ENCODE assay signal across 28 cellular contexts in genomic region chr7:155743197-155743596, GRCh38.
A peak's percentile ranks its signal among the peaks of the same experiment; 100 is the strongest.
DNase-seq lines count a peak whose midpoint lies in the region; ATAC-seq, FAIRE-seq and TF ChIP-seq lines count a peak whose summit lies in the region.
"Had no signal": no experiment of that assay in that cellular context is flagged by ENCODE, and none has a peak within 500 bp of the region (broad histone marks: within the 10 kb centered on the region; RNA-seq: fewer than 3 reads in every experiment).

No MANE protein-coding gene starts in this region.

- TF ChIP-seq CTCF in MM.1S (IDR thresholded peaks at IDR 0.05; ENCODE audit: low read length) (no peak), D721Med (IDR thresholded peaks at IDR 0.05; ENCODE audit: insufficient read depth, missing control alignments) (no peak), psoas muscle (IDR thresholded peaks at IDR 0.05) (no peak)

- no peak overlapping the region for H2AFZ ChIP-seq in MM.1S (ENCODE audit: low read length)

- H3K9me2 ChIP-seq in MM.1S (replicated peaks; ENCODE audit: insufficient read depth, low read length): no peaks in the 10 kb centered on the region

- intact Hi-C loops in psoas muscle (cut with DNase I): no loop called here

- H3K4me3 ChIP-seq in MM.1S (ENCODE audit: low read length) (no peak overlapping the region), psoas muscle (no peak overlapping the region)
- H3K4me3 ChIP-seq: heart right ventricle, smooth muscle cell, suprapubic skin, upper lobe of right lung had no signal

- FAIRE-seq in D721Med (lab: Jason Lieb, UNC): no peak
- FAIRE-seq: endometrium, kidney had no signal

- no peak overlapping the region for H3K9ac ChIP-seq in MM.1S (ENCODE audit: low read length)

- peaks cover 74% of the 10 kb centered on the region for H3K4me1 ChIP-seq in MM.1S (ENCODE audit: low read length)
- H3K4me1 ChIP-seq in psoas muscle: peaks cover 13% of the 10 kb centered on the region
- H3K4me1 ChIP-seq: suprapubic skin had no signal

- H3K79me2 ChIP-seq in MM.1S (ENCODE audit: low read length): peaks cover 59% of the 10 kb centered on the region

- H3K4me2 ChIP-seq in MM.1S (ENCODE audit: low read depth, low read length): no peak overlapping the region
- H3K4me2 ChIP-seq: smooth muscle cell had no signal

- ATAC-seq in T-helper 17 cell (no peak), memory B cell (ENCODE audit: low read depth) (no peak), psoas muscle (no peak)
- ATAC-seq: activated CD8-positive, alpha-beta T cell treated with anti-CD3 and anti-CD28 coated beads for 36 hours; heart right ventricle; naive thymus-derived CD4-positive, alpha-beta T cell; right cardiac atrium; upper lobe of right lung had no signal

- peaks cover 17% of the 10 kb centered on the region for H3K36me3 ChIP-seq in MM.1S (replicated peaks; ENCODE audit: insufficient read depth, low read length)
- H3K36me3 ChIP-seq in psoas muscle (ENCODE audit: insufficient read depth in 1 of 2, low read depth in 1 of 2): peaks cover 6 to 78% of the 10 kb centered on the region in 2 donors

- H3K9me3 Mint-ChIP-seq in memory B cell: no peaks in the 10 kb centered on the region
- H3K9me3 Mint-ChIP-seq: activated CD8-positive, alpha-beta T cell treated with anti-CD3 and anti-CD28 coated beads for 36 hours; activated naive CD4-positive, alpha-beta T cell treated with anti-CD3 and anti-CD28 coated beads for 36 hours; CD4-positive, alpha-beta T cell; T-helper 1 cell treated with Interleukin-12 subunit alpha and Interleukin-12 subunit beta and Interleukin-4 antibody, amounts not matched to agents 30 μg/mL and 1 μg/mL, for 36 hours had no signal

- H3F3A ChIP-seq in MM.1S (ENCODE audit: insufficient read depth, low read length): peaks cover 64% of the 10 kb centered on the region

- peak overlapping the region; percentile 82 for H3K27ac Mint-ChIP-seq in T-helper 17 cell
- peak overlapping the region; percentile 90 for H3K27ac Mint-ChIP-seq in memory B cell
- H3K27ac Mint-ChIP-seq: activated CD8-positive, alpha-beta T cell treated with anti-CD3 and anti-CD28 coated beads for 36 hours; activated naive CD4-positive, alpha-beta T cell treated with anti-CD3 and anti-CD28 coated beads for 36 hours; CD4-positive, alpha-beta T cell; T-helper 1 cell treated with Interleukin-12 subunit alpha and Interleukin-12 subunit beta and Interleukin-4 antibody, amounts not matched to agents 30 μg/mL and 1 μg/mL, for 36 hours had no signal

- H3K27me3 ChIP-seq in MM.1S (replicated peaks; ENCODE audit: insufficient read depth, low read length): no peaks in the 10 kb centered on the region
- no peaks in the 10 kb centered on the region for H3K27me3 ChIP-seq in psoas muscle (ENCODE audit: insufficient read depth in 3 of 3, low read length in 2 of 3)
- H3K27me3 ChIP-seq: heart right ventricle, neutrophil, suprapubic skin, upper lobe of right lung had no signal

- 87 to 92% (median 89%) methylated on average over 4 of the region's 4 CpGs for WGBS in psoas muscle, 3 donors

- peak; percentile 8 for DNase-seq in SIG-M5 treated with dmso at 0.1 percent for 504 hours (lab: John Stamatoyannopoulos, UW; ENCODE audit: unreplicated experiment)
- DNase-seq in SIG-M5 (lab: John Stamatoyannopoulos, UW): no peak
- DNase-seq in MM.1S: no peak
- no peak for DNase-seq in T-helper 17 cell
- DNase-seq in memory B cell (ENCODE audit: low spot score in 2 of 2): no peak
- no peak for DNase-seq in NCI-H1930 (lab: John Stamatoyannopoulos, UW)
- DNase-seq in D721Med (ENCODE audit: insufficient read length, low spot score): no peak
- no peak for DNase-seq in psoas muscle
- DNase-seq: activated CD8-positive, alpha-beta T cell treated with anti-CD3 and anti-CD28 coated beads for 36 hours; activated naive CD4-positive, alpha-beta T cell treated with anti-CD3 and anti-CD28 coated beads for 36 hours; CD4-positive, alpha-beta T cell; central memory CD4-positive, alpha-beta T cell; foreskin melanocyte; heart right ventricle; kidney; naive thymus-derived CD4-positive, alpha-beta T cell; NCI-H1417; NCI-H2081 treated with DMSO at 0.1 percent for 48 hours; NCI-H2227 treated with DMSO at 0.1 percent for 48 hours; posterior cingulate gyrus; right cardiac atrium; stimulated activated naive CD4-positive, alpha-beta T cell; upper lobe of right lung had no signal

- no peaks in the 10 kb centered on the region for H3K27me3 Mint-ChIP-seq in T-helper 17 cell
- no peaks in the 10 kb centered on the region for H3K27me3 Mint-ChIP-seq in memory B cell
- H3K27me3 Mint-ChIP-seq: activated CD8-positive, alpha-beta T cell treated with anti-CD3 and anti-CD28 coated beads for 36 hours; CD4-positive, alpha-beta T cell; naive thymus-derived CD4-positive, alpha-beta T cell had no signal

- no peaks in the 10 kb centered on the region for H4K20me1 ChIP-seq in MM.1S (ENCODE audit: insufficient read depth, low read length)

- H3K27ac ChIP-seq in MM.1S (ENCODE audit: low read length) (peak overlapping the region; percentile 89; the same call in 1 of the 2 replicates), psoas muscle (no peak overlapping the region)
- H3K27ac ChIP-seq: neutrophil, suprapubic skin, upper lobe of right lung had no signal

- H3K4me1 Mint-ChIP-seq in T-helper 17 cell (peaks cover 19% of the 10 kb centered on the region), memory B cell (peaks cover 9% of the 10 kb centered on the region)

- H3K4me3 Mint-ChIP-seq in T-helper 17 cell (no peak overlapping the region), memory B cell (no peak overlapping the region)
- H3K4me3 Mint-ChIP-seq: activated CD8-positive, alpha-beta T cell treated with anti-CD3 and anti-CD28 coated beads for 36 hours; activated naive CD4-positive, alpha-beta T cell treated with anti-CD3 and anti-CD28 coated beads for 36 hours; CD4-positive, alpha-beta T cell; naive thymus-derived CD4-positive, alpha-beta T cell; T-helper 1 cell treated with Interleukin-12 subunit alpha and Interleukin-12 subunit beta and Interleukin-4 antibody, amounts not matched to agents 30 μg/mL and 1 μg/mL, for 36 hours had no signal

- H3K9me3 ChIP-seq in MM.1S (replicated peaks; ENCODE audit: insufficient read depth, low read length) (no peaks in the 10 kb centered on the region), T-helper 17 cell (ENCODE audit: control insufficient read depth, low read length, poor library complexity, severe bottlenecking) (no peaks in the 10 kb centered on the region), psoas muscle (no peaks in the 10 kb centered on the region)
- H3K9me3 ChIP-seq: heart right ventricle, neutrophil, suprapubic skin, upper lobe of right lung had no signal

- peaks cover 2% of the 10 kb centered on the region for H3K36me3 Mint-ChIP-seq in T-helper 17 cell (ENCODE audit: low read depth)
- peaks cover 19% of the 10 kb centered on the region for H3K36me3 Mint-ChIP-seq in memory B cell
